ENCODE assay signal across 8 cellular contexts in genomic region chr18:7567487-7568425, GRCh38. TPM values are rescaled to one million over a fixed set of nuclear protein-coding genes. Genes with fewer than 3 reads are reported as not detected.
DNase-seq lines count a peak whose midpoint lies in the region; ATAC-seq, FAIRE-seq and TF ChIP-seq lines count a peak whose summit lies in the region.

No MANE protein-coding gene starts in this region.

- H3K4me1 ChIP-seq in astrocyte (ENCODE audit: insufficient read depth, low read length) = peaks cover 10% of the 10 kb centered on the region

- intact Hi-C loops in left cardiac atrium (cut with DNase I) = loop anchor here (1.0 to 10.0 kb wide), 4 partner anchors 187 to 295 kb away; no protein-coding TSS in a partner anchor
- intact Hi-C loops in posterior cingulate gyrus (cut with DNase I) = loop anchor here (1.0 to 10.0 kb wide), 3 partner anchors 103 to 295 kb away; no protein-coding TSS in a partner anchor

- H3K9me3 ChIP-seq in astrocyte (ENCODE audit: insufficient read depth, low read depth, low read length) = no peaks in the 10 kb centered on the region

- no peak for FAIRE-seq in astrocyte (lab: Jason Lieb, UNC)

- H3K4me3 ChIP-seq in astrocyte (ENCODE audit: insufficient read depth, low read depth, low read length) = peak overlapping the region; percentile 81

- DNase-seq in activated CD4-positive, CD25-positive, alpha-beta regulatory T cell treated with anti-CD3 and anti-CD28 coated beads, Interleukin-2, amount 50 U/mL, for 72 hours = peak; percentile 28
- DNase-seq in activated CD4-positive, CD25-positive, alpha-beta regulatory T cell (lab: John Stamatoyannopoulos, UW) = no peak
- DNase-seq in HuH-7.5 (ENCODE audit: low spot score) = peak; percentile 38
- DNase-seq in astrocyte (ENCODE audit: low read depth) = peak; percentile 65
- DNase-seq in left cardiac atrium = peak; percentile 67
- peak in 7 of 10 donors; percentile 14 to 86 (median 38) for DNase-seq in posterior cingulate gyrus
- no peak for DNase-seq in NCI-H2107 (lab: John Stamatoyannopoulos, UW)

- H4K20me1 ChIP-seq in astrocyte (ENCODE audit: insufficient read depth, low read length) = peaks cover 15% of the 10 kb centered on the region

- peak overlapping the region; percentile 67 for H2AFZ ChIP-seq in astrocyte (ENCODE audit: low read depth, low read length)

- H3K27me3 Mint-ChIP-seq in astrocyte (ENCODE audit: low read depth, unreplicated experiment) = peaks cover 6% of the 10 kb centered on the region

- no peak for TF ChIP-seq CTCF in astrocyte (IDR thresholded peaks at IDR 0.05; ENCODE audit: insufficient read depth, low read depth, low read length)

- H3K27me3 ChIP-seq in astrocyte (ENCODE audit: insufficient read depth, low read length) = no peaks in the 10 kb centered on the region

- ATAC-seq in left cardiac atrium = peak; percentile 27 to 55
- no peak for ATAC-seq in GM19452 (IDR thresholded peaks at IDR 0.05; ENCODE audit: unreplicated experiment)

- peaks cover 4% of the 10 kb centered on the region for H3K9me3 Mint-ChIP-seq in astrocyte (ENCODE audit: unreplicated experiment)

- no peaks in the 10 kb centered on the region for H3K36me3 ChIP-seq in astrocyte (ENCODE audit: insufficient read depth, low read length)

- peaks cover 50% of the 10 kb centered on the region for H3K79me2 ChIP-seq in astrocyte (ENCODE audit: insufficient read depth, low read length)

- peak overlapping the region; percentile 90 for H3K9ac ChIP-seq in astrocyte (ENCODE audit: low read length)

- no peaks in the 10 kb centered on the region for H3K36me3 Mint-ChIP-seq in astrocyte (ENCODE audit: low read depth, unreplicated experiment)

- peaks cover 11% of the 10 kb centered on the region for H3K4me1 Mint-ChIP-seq in astrocyte (ENCODE audit: low read depth, unreplicated experiment)

- peak overlapping the region; percentile 79 for H3K4me3 Mint-ChIP-seq in astrocyte (ENCODE audit: unreplicated experiment)

- peak overlapping the region; percentile 83 for H3K27ac ChIP-seq in astrocyte (ENCODE audit: low read depth, low read length)

- H3K27ac Mint-ChIP-seq in astrocyte (ENCODE audit: unreplicated experiment) = no peak overlapping the region

- H3K4me2 ChIP-seq in astrocyte (ENCODE audit: low read length) = peak overlapping the region; percentile 93

RNA-seq across cellular contexts. Expression of gene PTPRM, which starts 0.6 kb away (rescaled TPM):
- total RNA-seq in astrocyte (53.1 and 59.6 TPM in 2 replicates), left cardiac atrium (10 to 100 TPM; 51.4 to 75.5 TPM)

Comparison
In these comparisons a context has a peak if more than half of its experiments do, and no peak if none do; other contexts are left out.
1. DNase-seq: peak in activated CD4-positive, CD25-positive, alpha-beta regulatory T cell treated with anti-CD3 and anti-CD28 coated beads, Interleukin-2, amount 50 U/mL, for 72 hours (single experiment), HuH-7.5 (single experiment), astrocyte (single experiment), left cardiac atrium (single experiment) and posterior cingulate gyrus (7 of 10); none in activated CD4-positive, CD25-positive, alpha-beta regulatory T cell (0 of 4) and NCI-H2107 (single experiment).